11 cellular contexts compared by ENCODE assay signal in the genomic region with DNA sequence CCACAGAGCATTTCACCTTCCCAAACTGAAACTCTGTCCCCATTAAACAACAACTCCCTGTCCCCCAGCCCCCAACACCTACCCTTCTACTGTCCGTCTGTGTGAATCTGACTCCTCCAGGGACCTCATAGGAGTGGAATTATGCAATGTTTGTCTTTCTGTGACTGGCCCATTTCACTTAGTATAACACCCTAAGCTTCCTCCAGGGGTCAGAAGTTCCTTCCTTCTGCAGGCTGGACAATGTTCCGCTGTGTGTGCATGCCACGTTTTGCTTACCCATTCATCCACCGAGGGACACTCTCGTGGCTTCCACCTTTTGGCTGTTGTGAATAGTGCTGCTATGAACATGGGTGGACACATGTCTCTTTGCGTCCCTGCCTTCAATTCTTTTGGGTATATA. TPM values are rescaled to one million over a fixed set of nuclear protein-coding genes. Genes with fewer than 3 reads are reported as not detected.
DNase-seq lines count a peak whose midpoint lies in the region; ATAC-seq and TF ChIP-seq lines count a peak whose summit lies in the region.
"Had no signal": no experiment of that assay in that cellular context is flagged by ENCODE, and none has a peak within 500 bp of the region (broad histone marks: within the 10 kb centered on the region; RNA-seq: fewer than 3 reads in every experiment).

No MANE protein-coding gene starts in this region.

- DNase-seq in SK-N-SH (no peak), RKO (ENCODE audit: low spot score) (peak; percentile 26), fibroblast of villous mesenchyme (ENCODE audit: low read depth) (peak; percentile 59), sciatic nerve (ENCODE audit: low spot score) (no peak)
- no peak for DNase-seq in stimulated activated CD4-positive, alpha-beta T cell treated with anti-CD3 and anti-CD28 coated beads, Interleukin-12 subunit alpha, Interleukin-12 subunit beta, amount 100 ng/mL, for 4 hours
- DNase-seq in activated CD4-positive, CD25-positive, alpha-beta regulatory T cell (lab: John Stamatoyannopoulos, UW) = no peak
- DNase-seq: ACHN, H7 had no signal

- ATAC-seq in SK-N-SH treated with all-trans-retinoic acid at 6 μM for 48 hours (no peak; the same call in 2 of the 3 replicates), sciatic nerve (peak; percentile 89), HG02852 (IDR thresholded peaks at IDR 0.05; ENCODE audit: unreplicated experiment) (no peak)

- no peak overlapping the region for H3K4me2 ChIP-seq in SK-N-SH
- H3K4me2 ChIP-seq: smooth muscle cell had no signal

- H3K4me3 ChIP-seq in SK-N-SH (ENCODE audit: low read depth in 2 of 2, low read length in 1 of 2) (no peak overlapping the region), fibroblast of villous mesenchyme (ENCODE audit: low read depth, low read length) (no peak overlapping the region)
- H3K4me3 ChIP-seq: smooth muscle cell had no signal

- peak; percentile 35; the same call in 1 of the 2 replicates for TF ChIP-seq RAD21 in SK-N-SH (IDR thresholded peaks at IDR 0.05; ENCODE audit: low read length)

- CTCF ChIA-PET in SK-N-SH (lab: Yijun Ruan, JAX) = interaction anchor here (1.2 to 1.5 kb wide), 3 partner anchors 14 to 354 kb away, joined by 3 read pairs; no protein-coding TSS in a partner anchor

- H3K36me3 ChIP-seq in SK-N-SH (replicated peaks in 1 of 2; ENCODE audit: control insufficient read depth in 1 of 2, insufficient read depth in 2 of 2, low read length in 1 of 2) = peaks cover 13 to 71% of the 10 kb centered on the region in 2 experiments

- intact Hi-C loops in sciatic nerve (cut with DNase I) = no loop called here

- H3K9me3 ChIP-seq in SK-N-SH = no peaks in the 10 kb centered on the region

- no peaks in the 10 kb centered on the region for H3K79me2 ChIP-seq in SK-N-SH (ENCODE audit: insufficient read depth)

- no peak for TF ChIP-seq EP300 in SK-N-SH (IDR thresholded peaks at IDR 0.05; ENCODE audit: borderline replicate concordance in 1 of 2, low read depth in 1 of 2, low read length in 1 of 2)

- no peaks in the 10 kb centered on the region; a peak in 1 of 4 replicates for H3K4me1 ChIP-seq in SK-N-SH (ENCODE audit: control insufficient read depth in 1 of 2, insufficient read depth in 2 of 2, low read depth in 1 of 2, low read length in 1 of 2)

- WGBS in SK-N-SH (ENCODE audit: low lambda C conversion rate) = 80% methylated on average over 6 of the region's 6 CpGs

- POLR2A ChIA-PET in SK-N-SH (lab: Yijun Ruan, JAX) = no interaction called here

- H3F3A ChIP-seq in SK-N-SH (replicated peaks; ENCODE audit: insufficient read depth) = no peaks in the 10 kb centered on the region

- H4K20me1 ChIP-seq in SK-N-SH (ENCODE audit: insufficient read depth) = no peaks in the 10 kb centered on the region

- no peak overlapping the region for H3K27ac ChIP-seq in SK-N-SH (ENCODE audit: low read depth in 2 of 2, low read length in 1 of 2)

- H3K9me2 ChIP-seq in SK-N-SH = no peaks in the 10 kb centered on the region

- no peak overlapping the region for H2AFZ ChIP-seq in SK-N-SH (ENCODE audit: low read depth)

- no peaks in the 10 kb centered on the region for H3K27me3 ChIP-seq in SK-N-SH (ENCODE audit: insufficient read depth)

- TF ChIP-seq CTCF in SK-N-SH (IDR thresholded peaks at IDR 0.05) (peak; percentile 14; the same call in 1 of the 2 replicates), fibroblast of villous mesenchyme (IDR thresholded peaks at IDR 0.05; ENCODE audit: insufficient read depth, low read depth, low read length) (peak; percentile 42)

- H3K9ac ChIP-seq in SK-N-SH = no peak overlapping the region

TF ChIP-seq in SK-N-SH, 30 proteins besides CTCF, POLR2A, EP300 and RAD21 (continues in another document):
- no peak for TF ChIP-seq REST (IDR thresholded peaks at IDR 0.05; ENCODE audit: low read depth, low read length)
- TF ChIP-seq PBX3 (IDR thresholded peaks at IDR 0.05) = no peak
- no peak for TF ChIP-seq POLR2AphosphoS5 (IDR thresholded peaks at IDR 0.05; ENCODE audit: low read depth, low read length)
- TF ChIP-seq SIN3A (IDR thresholded peaks at IDR 0.05; ENCODE audit: borderline replicate concordance, low read depth, low read length) = no peak

TF ChIP-seq in SK-N-SH treated with all-trans-retinoic acid at 6 μM for 48 hours, 23 proteins besides CTCF, POLR2A, EP300 and RAD21 (continues in another document):
- no peak for TF ChIP-seq OSR1 (CRISPR knock-in tag; IDR thresholded peaks at IDR 0.05)
- TF ChIP-seq ZFP3 (CRISPR knock-in tag; IDR thresholded peaks at IDR 0.05) = no peak
- no peak for TF ChIP-seq BACH2 (CRISPR knock-in tag; IDR thresholded peaks at IDR 0.05; ENCODE audit: borderline replicate concordance)
- no peak for TF ChIP-seq ZFP30 (CRISPR knock-in tag; IDR thresholded peaks at IDR 0.05)
- TF ChIP-seq ZNF8 (CRISPR knock-in tag; IDR thresholded peaks at IDR 0.05) = no peak
- no peak for TF ChIP-seq CREB5 (CRISPR knock-in tag; IDR thresholded peaks at IDR 0.05; ENCODE audit: low read depth)
- TF ChIP-seq ZNF70 (CRISPR knock-in tag; IDR thresholded peaks at IDR 0.05) = no peak
- no peak for TF ChIP-seq ARNTL (CRISPR knock-in tag; IDR thresholded peaks at IDR 0.05; ENCODE audit: borderline replicate concordance, low read depth)
- no peak for TF ChIP-seq TCF4 (CRISPR knock-in tag; IDR thresholded peaks at IDR 0.05; ENCODE audit: borderline replicate concordance)
- TF ChIP-seq, protein P1, sequence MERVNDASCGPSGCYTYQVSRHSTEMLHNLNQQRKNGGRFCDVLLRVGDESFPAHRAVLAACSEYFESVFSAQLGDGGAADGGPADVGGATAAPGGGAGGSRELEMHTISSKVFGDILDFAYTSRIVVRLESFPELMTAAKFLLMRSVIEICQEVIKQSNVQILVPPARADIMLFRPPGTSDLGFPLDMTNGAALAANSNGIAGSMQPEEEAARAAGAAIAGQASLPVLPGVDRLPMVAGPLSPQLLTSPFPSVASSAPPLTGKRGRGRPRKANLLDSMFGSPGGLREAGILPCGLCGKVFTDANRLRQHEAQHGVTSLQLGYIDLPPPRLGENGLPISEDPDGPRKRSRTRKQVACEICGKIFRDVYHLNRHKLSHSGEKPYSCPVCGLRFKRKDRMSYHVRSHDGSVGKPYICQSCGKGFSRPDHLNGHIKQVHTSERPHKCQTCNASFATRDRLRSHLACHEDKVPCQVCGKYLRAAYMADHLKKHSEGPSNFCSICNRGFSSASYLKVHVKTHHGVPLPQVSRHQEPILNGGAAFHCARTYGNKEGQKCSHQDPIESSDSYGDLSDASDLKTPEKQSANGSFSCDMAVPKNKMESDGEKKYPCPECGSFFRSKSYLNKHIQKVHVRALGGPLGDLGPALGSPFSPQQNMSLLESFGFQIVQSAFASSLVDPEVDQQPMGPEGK (CRISPR knock-in tag; IDR thresholded peaks at IDR 0.05; ENCODE audit: borderline replicate concordance) = no peak
- TF ChIP-seq ZC3H10 (CRISPR knock-in tag; IDR thresholded peaks at IDR 0.05) = no peak
- TF ChIP-seq, protein P2, sequence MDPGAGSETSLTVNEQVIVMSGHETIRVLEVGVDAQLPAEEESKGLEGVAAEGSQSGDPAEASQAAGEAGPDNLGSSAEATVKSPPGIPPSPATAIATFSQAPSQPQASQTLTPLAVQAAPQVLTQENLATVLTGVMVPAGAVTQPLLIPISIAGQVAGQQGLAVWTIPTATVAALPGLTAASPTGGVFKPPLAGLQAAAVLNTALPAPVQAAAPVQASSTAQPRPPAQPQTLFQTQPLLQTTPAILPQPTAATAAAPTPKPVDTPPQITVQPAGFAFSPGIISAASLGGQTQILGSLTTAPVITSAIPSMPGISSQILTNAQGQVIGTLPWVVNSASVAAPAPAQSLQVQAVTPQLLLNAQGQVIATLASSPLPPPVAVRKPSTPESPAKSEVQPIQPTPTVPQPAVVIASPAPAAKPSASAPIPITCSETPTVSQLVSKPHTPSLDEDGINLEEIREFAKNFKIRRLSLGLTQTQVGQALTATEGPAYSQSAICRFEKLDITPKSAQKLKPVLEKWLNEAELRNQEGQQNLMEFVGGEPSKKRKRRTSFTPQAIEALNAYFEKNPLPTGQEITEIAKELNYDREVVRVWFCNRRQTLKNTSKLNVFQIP (CRISPR knock-in tag; IDR thresholded peaks at IDR 0.05; ENCODE audit: borderline replicate concordance, low read depth) = no peak
- TF ChIP-seq ISL1 (CRISPR knock-in tag; IDR thresholded peaks at IDR 0.05) = no peak
- no peak for TF ChIP-seq ESRRG (CRISPR knock-in tag; IDR thresholded peaks at IDR 0.05)
- TF ChIP-seq TOX (CRISPR knock-in tag; IDR thresholded peaks at IDR 0.05; ENCODE audit: borderline replicate concordance) = no peak
- no peak for TF ChIP-seq PPARA (CRISPR knock-in tag; IDR thresholded peaks at IDR 0.05; ENCODE audit: borderline replicate concordance)
- no peak for TF ChIP-seq RARB (CRISPR knock-in tag; IDR thresholded peaks at IDR 0.05)
- TF ChIP-seq CSRNP3 (CRISPR knock-in tag; IDR thresholded peaks at IDR 0.05) = no peak
- no peak for TF ChIP-seq GLIS3 (CRISPR knock-in tag; IDR thresholded peaks at IDR 0.05)

RNA-seq across cellular contexts. Expression of gene MPC1, which starts 37.6 kb away (rescaled TPM):
- 13.6 and 13.7 TPM in 2 replicates for polyA plus RNA-seq in SK-N-SH (2012; rRNA removed)
- 16.0 and 18.7 TPM in 2 replicates for polyA plus RNA-seq in SK-N-SH (2012; cell fraction: cytosol; rRNA removed)
- polyA plus RNA-seq in SK-N-SH (2012; cell fraction: nucleus; rRNA removed) = 4.5 and 10.0 TPM in 2 replicates
- total RNA-seq in fibroblast of villous mesenchyme (15.1 and 22.0 TPM in 2 replicates), sciatic nerve (49.2 TPM)

Comparison
In these comparisons a context has a peak if more than half of its experiments do, and no peak if none do; other contexts are left out.
1. DNase-seq: peak in RKO (single experiment) and fibroblast of villous mesenchyme (single experiment); none in SK-N-SH (single experiment), sciatic nerve (single experiment), stimulated activated CD4-positive, alpha-beta T cell treated with anti-CD3 and anti-CD28 coated beads, Interleukin-12 subunit alpha, Interleukin-12 subunit beta, amount 100 ng/mL, for 4 hours (single experiment) and activated CD4-positive, CD25-positive, alpha-beta regulatory T cell (0 of 4).